3 cellular contexts compared by ENCODE assay signal in genomic region chr21:31654340-31654739, GRCh38.
A peak's percentile ranks its signal among the peaks of the same experiment; 100 is the strongest.
TF ChIP-seq lines count a peak whose summit lies in the region.

No MANE protein-coding gene starts in this region.

TF ChIP-seq in GM23338, 12 proteins besides CTCF, POLR2A, EP300 and RAD21 (continues in another document):
- TF ChIP-seq JUNB (IDR thresholded peaks at IDR 0.05; ENCODE audit: unreplicated experiment) (no peak), NANOG (IDR thresholded peaks at IDR 0.05; ENCODE audit: borderline replicate concordance) (no peak), POLR2AphosphoS5 (IDR thresholded peaks at IDR 0.05; ENCODE audit: low read depth) (no peak), EZH2phosphoT487 (IDR thresholded peaks at IDR 0.05; ENCODE audit: unreplicated experiment) (no peak), ETS1 (IDR thresholded peaks at IDR 0.05) (no peak), EZH2 (IDR thresholded peaks at IDR 0.05; ENCODE audit: low read depth, unreplicated experiment) (no peak), CREB1 (CRISPR knock-in tag; IDR thresholded peaks at IDR 0.05; ENCODE audit: low read depth) (no peak)

TF ChIP-seq in K562, 482 proteins besides CTCF, POLR2A, EP300 and RAD21:
- TF ChIP-seq CEBPB (tag; IDR thresholded peaks at IDR 0.05) (no peak), NFYB (IDR thresholded peaks at IDR 0.05; ENCODE audit: extremely low read depth, insufficient read length) (peak; percentile 43)
TF ChIP-seq in K562: peak in this region for 1.

TF ChIP-seq in SK-N-SH, 30 proteins besides CTCF, POLR2A, EP300 and RAD21:
- no peak for TF ChIP-seq GATA2 (CRISPR knock-in tag; IDR thresholded peaks at IDR 0.05)
- no peak for TF ChIP-seq SMC3 (IDR thresholded peaks at IDR 0.05; ENCODE audit: low read depth, low read length)
- no peak for TF ChIP-seq MEF2A (IDR thresholded peaks at IDR 0.05; ENCODE audit: borderline replicate concordance, low read depth)
- no peak for TF ChIP-seq ELF1 (IDR thresholded peaks at IDR 0.05)
- no peak for TF ChIP-seq RXRA (IDR thresholded peaks at IDR 0.05; ENCODE audit: borderline replicate concordance, low read depth)
- no peak for TF ChIP-seq CHD2 (IDR thresholded peaks at IDR 0.05; ENCODE audit: low read length, partially characterized antibody)
- TF ChIP-seq RCOR1 (IDR thresholded peaks at IDR 0.05; ENCODE audit: low read length): no peak
- no peak for TF ChIP-seq FOXM1 (IDR thresholded peaks at IDR 0.05; ENCODE audit: low read depth)
- no peak for TF ChIP-seq ZBTB33 (IDR thresholded peaks at IDR 0.05; ENCODE audit: borderline replicate concordance, low read depth)
- TF ChIP-seq TEAD4 (IDR thresholded peaks at IDR 0.05; ENCODE audit: borderline replicate concordance, insufficient read depth): no peak
- TF ChIP-seq TCF12 (IDR thresholded peaks at IDR 0.05): no peak
TF ChIP-seq in SK-N-SH: peak in this region for 0.
